ENCODE assay signal across 8 cellular contexts in the genomic region with DNA sequence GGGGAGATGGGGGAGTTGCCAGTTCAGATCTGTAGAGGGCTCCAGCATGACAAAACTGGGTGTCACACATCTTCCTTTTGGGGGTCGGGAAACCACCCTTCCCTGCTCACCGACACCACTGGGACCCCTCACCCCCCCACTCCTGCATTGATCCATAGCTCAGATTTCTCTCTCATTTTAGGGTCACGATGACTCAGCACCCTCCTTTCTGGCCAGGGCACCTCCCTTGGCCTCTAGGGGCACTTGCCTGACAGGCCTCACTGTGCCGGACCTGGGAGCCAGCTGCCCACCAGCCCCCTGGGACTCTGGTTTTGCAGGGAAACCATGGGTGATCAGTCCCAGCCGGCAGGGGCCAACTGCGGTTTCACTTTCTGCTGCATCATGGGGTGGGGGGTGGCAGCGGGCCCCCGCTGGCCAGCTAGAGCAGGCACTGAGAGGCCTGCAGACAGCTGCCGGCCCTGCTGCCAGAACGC.
DNase-seq lines count a peak whose midpoint lies in the region; ATAC-seq and TF ChIP-seq lines count a peak whose summit lies in the region.

No MANE protein-coding gene starts in this region.

- peaks cover 32% of the 10 kb centered on the region for H3K4me1 Mint-ChIP-seq in activated CD4-positive, alpha-beta T cell treated with anti-CD3 and anti-CD28 coated beads, Interleukin-2, amount 10 ng/mL, durations not matched to agents 7 days and 5 days
- H3K4me1 Mint-ChIP-seq in activated naive CD8-positive, alpha-beta T cell treated with anti-CD3 and anti-CD28 coated beads for 36 hours: peaks cover 34% of the 10 kb centered on the region

- no peak overlapping the region for H3K4me3 ChIP-seq in NB4 (ENCODE audit: low read depth, low read length)

- H3K27me3 Mint-ChIP-seq in activated CD4-positive, alpha-beta T cell treated with anti-CD3 and anti-CD28 coated beads, Interleukin-2, amount 10 ng/mL, durations not matched to agents 7 days and 5 days: peaks cover 2% of the 10 kb centered on the region
- no peaks in the 10 kb centered on the region for H3K27me3 Mint-ChIP-seq in activated naive CD8-positive, alpha-beta T cell treated with anti-CD3 and anti-CD28 coated beads for 36 hours

- TF ChIP-seq CTCF in NB4 (IDR thresholded peaks at IDR 0.05; ENCODE audit: low read depth, low read length): peak; percentile 29

- H3K4me3 Mint-ChIP-seq in activated CD4-positive, alpha-beta T cell treated with anti-CD3 and anti-CD28 coated beads, Interleukin-2, amount 10 ng/mL, durations not matched to agents 7 days and 5 days: no peak overlapping the region
- H3K4me3 Mint-ChIP-seq in activated naive CD8-positive, alpha-beta T cell treated with anti-CD3 and anti-CD28 coated beads for 36 hours: no peak overlapping the region

- DNase-seq in GM03348 (ENCODE audit: low spot score) (peak; percentile 66), NB4 (ENCODE audit: low read depth) (peak; percentile 92), germinal center (ENCODE audit: low spot score) (peak; percentile 20)
- no peak for DNase-seq in activated CD4-positive, alpha-beta T cell treated with anti-CD3 and anti-CD28 coated beads, Interleukin-2, amount 10 ng/mL, durations not matched to agents 7 days and 5 days
- no peak for DNase-seq in activated naive CD8-positive, alpha-beta T cell treated with anti-CD3 and anti-CD28 coated beads for 36 hours
- no peak for DNase-seq in stimulated activated CD4-positive, alpha-beta T cell treated with anti-CD3 and anti-CD28 coated beads, Interleukin-12 subunit alpha, Interleukin-12 subunit beta, amount 100 ng/mL, for 4 hours
- no peak for DNase-seq in activated naive CD4-positive, alpha-beta T cell treated with anti-CD3 and anti-CD28 coated beads, Interleukin-2, amount 50 U/mL, for 16 hours

- TF ChIP-seq POLR2A in NB4 (IDR thresholded peaks at IDR 0.05; ENCODE audit: extremely low read depth, insufficient read length): no peak

- peak; percentile 68 for ATAC-seq in GM21737 (IDR thresholded peaks at IDR 0.05; ENCODE audit: unreplicated experiment)

- no peaks in the 10 kb centered on the region for H3K9me3 Mint-ChIP-seq in activated CD4-positive, alpha-beta T cell treated with anti-CD3 and anti-CD28 coated beads, Interleukin-2, amount 10 ng/mL, durations not matched to agents 7 days and 5 days
- no peaks in the 10 kb centered on the region for H3K9me3 Mint-ChIP-seq in activated naive CD8-positive, alpha-beta T cell treated with anti-CD3 and anti-CD28 coated beads for 36 hours

- POLR2A ChIA-PET in activated CD4-positive, alpha-beta T cell treated with anti-CD3 and anti-CD28 coated beads, Interleukin-2, amount 10 ng/mL, durations not matched to agents 7 days and 5 days (lab: Charles Lee): no interaction called here

- H3K27ac Mint-ChIP-seq in activated CD4-positive, alpha-beta T cell treated with anti-CD3 and anti-CD28 coated beads, Interleukin-2, amount 10 ng/mL, durations not matched to agents 7 days and 5 days: no peak overlapping the region
- H3K27ac Mint-ChIP-seq in activated naive CD8-positive, alpha-beta T cell treated with anti-CD3 and anti-CD28 coated beads for 36 hours: no peak overlapping the region

- CTCF ChIA-PET in activated CD4-positive, alpha-beta T cell treated with anti-CD3 and anti-CD28 coated beads, Interleukin-2, amount 10 ng/mL, durations not matched to agents 7 days and 5 days (lab: Charles Lee): interaction anchor here (0.5 to 1.0 kb wide), 2 partner anchors 16 to 23 kb away, joined by 3 read pairs; no protein-coding TSS in a partner anchor

- no peaks in the 10 kb centered on the region for H3K36me3 Mint-ChIP-seq in activated CD4-positive, alpha-beta T cell treated with anti-CD3 and anti-CD28 coated beads, Interleukin-2, amount 10 ng/mL, durations not matched to agents 7 days and 5 days (ENCODE audit: low read depth)
- H3K36me3 Mint-ChIP-seq in activated naive CD8-positive, alpha-beta T cell treated with anti-CD3 and anti-CD28 coated beads for 36 hours: no peaks in the 10 kb centered on the region

Comparison
In these comparisons a context has a peak if more than half of its experiments do, and no peak if none do; other contexts are left out.
1. DNase-seq: peak in GM03348 (single experiment), NB4 (single experiment) and germinal center (single experiment); none in activated CD4-positive, alpha-beta T cell treated with anti-CD3 and anti-CD28 coated beads, Interleukin-2, amount 10 ng/mL, durations not matched to agents 7 days and 5 days (single experiment), activated naive CD8-positive, alpha-beta T cell treated with anti-CD3 and anti-CD28 coated beads for 36 hours (single experiment), stimulated activated CD4-positive, alpha-beta T cell treated with anti-CD3 and anti-CD28 coated beads, Interleukin-12 subunit alpha, Interleukin-12 subunit beta, amount 100 ng/mL, for 4 hours (single experiment) and activated naive CD4-positive, alpha-beta T cell treated with anti-CD3 and anti-CD28 coated beads, Interleukin-2, amount 50 U/mL, for 16 hours (single experiment).